ENCODE assay signal across 17 cellular contexts in the genomic region with DNA sequence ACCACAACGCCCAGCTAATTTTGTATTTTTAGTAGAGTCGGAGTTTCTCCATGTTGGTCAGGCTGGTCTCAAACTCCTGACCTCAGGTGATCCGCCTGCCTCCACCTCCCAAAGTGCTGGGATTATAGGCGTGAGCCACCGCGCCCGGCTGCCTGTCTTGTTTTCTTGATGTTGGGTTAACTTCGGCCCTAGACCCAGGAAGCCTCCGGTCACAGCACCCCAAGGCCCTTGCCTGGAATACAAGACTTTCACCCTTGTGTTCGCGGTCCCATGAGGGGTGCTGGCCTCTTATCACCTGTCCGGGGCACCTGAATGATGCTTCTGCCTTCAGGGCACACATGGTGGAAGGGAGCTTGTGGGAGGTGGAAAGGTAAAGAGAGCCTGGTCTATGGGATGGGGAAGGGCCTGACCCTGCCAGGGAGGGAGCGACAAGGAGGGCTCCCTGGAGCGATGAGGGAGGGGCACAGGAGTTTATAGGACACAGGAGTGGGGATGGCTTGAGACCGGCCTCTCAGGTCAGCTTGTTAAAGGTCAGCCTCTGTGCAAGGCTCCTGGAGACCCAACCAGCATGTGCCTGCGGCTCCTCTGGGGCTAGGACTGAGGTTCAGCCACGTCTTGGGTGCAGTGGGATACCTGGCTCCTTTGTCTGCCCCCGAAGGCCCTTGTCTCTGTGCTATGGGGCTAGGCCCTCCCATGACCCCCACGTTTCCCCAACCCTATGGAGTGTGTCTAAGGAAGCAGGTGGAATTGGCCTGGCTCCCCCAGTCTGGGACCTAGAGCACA.
"Had no signal": no experiment of that assay in that cellular context is flagged by ENCODE, and none has a peak within 500 bp of the region (broad histone marks: within the 10 kb centered on the region; RNA-seq: fewer than 3 reads in every experiment).

No MANE protein-coding gene starts in this region.

- H3K27me3 ChIP-seq: ascending aorta, gastroesophageal sphincter, left lung, tibial nerve, vagina had no signal

- H3K9me3 Mint-ChIP-seq: activated naive CD4-positive, alpha-beta T cell treated with anti-CD3 and anti-CD28 coated beads for 36 hours; activated T-helper 1 cell treated with anti-CD3 and anti-CD28 coated beads, Interleukin-12 subunit alpha, Interleukin-12 subunit beta, Interleukin-2, Interleukin-4 antibody, amounts not matched to agents 30 ng/mL and 10 ng/mL and 1 ng/mL, durations not matched to agents 14 hours and 24 hours and 36 hours; WTC11 had no signal

- H3K4me1 ChIP-seq: ascending aorta, parathyroid adenoma had no signal

- H3K9ac ChIP-seq: parathyroid adenoma had no signal

- FAIRE-seq: bronchial epithelial cell, endometrium, islet of Langerhans had no signal

- DNase-seq: activated CD4-positive, alpha-beta T cell treated with anti-CD3 and anti-CD28 coated beads, Interleukin-2, amount 50 U/mL, for 1 hour; activated CD8-positive, alpha-beta memory T cell treated with anti-CD3 and anti-CD28 coated beads for 24 hours; activated naive CD4-positive, alpha-beta T cell treated with anti-CD3 and anti-CD28 coated beads for 36 hours; stimulated activated CD4-positive, alpha-beta T cell treated with anti-CD3 and anti-CD28 coated beads, Interleukin-2, amount 100 ng/mL, for 48 hours; stimulated activated naive CD4-positive, alpha-beta T cell had no signal

- H3K9me3 ChIP-seq: ascending aorta, gastroesophageal sphincter, left lung, tibial nerve, vagina had no signal

- ATAC-seq: gastroesophageal sphincter, left lung had no signal

- H3K36me3 Mint-ChIP-seq: WTC11 had no signal

- H3K27ac Mint-ChIP-seq: activated naive CD4-positive, alpha-beta T cell treated with anti-CD3 and anti-CD28 coated beads for 36 hours; activated T-helper 1 cell treated with anti-CD3 and anti-CD28 coated beads, Interleukin-12 subunit alpha, Interleukin-12 subunit beta, Interleukin-2, Interleukin-4 antibody, amounts not matched to agents 30 ng/mL and 10 ng/mL and 1 ng/mL, durations not matched to agents 14 hours and 24 hours and 36 hours had no signal

- H3K4me3 ChIP-seq: ascending aorta, left lung, tibial nerve had no signal

- H2AFZ ChIP-seq: parathyroid adenoma had no signal

- H3K36me3 ChIP-seq: ascending aorta, gastroesophageal sphincter, left lung, tibial nerve, vagina had no signal

- H3K4me3 Mint-ChIP-seq: activated naive CD4-positive, alpha-beta T cell treated with anti-CD3 and anti-CD28 coated beads for 36 hours; activated T-helper 1 cell treated with anti-CD3 and anti-CD28 coated beads, Interleukin-12 subunit alpha, Interleukin-12 subunit beta, Interleukin-2, Interleukin-4 antibody, amounts not matched to agents 30 ng/mL and 10 ng/mL and 1 ng/mL, durations not matched to agents 14 hours and 24 hours and 36 hours; WTC11 had no signal

- H3K27ac ChIP-seq: ascending aorta, gastroesophageal sphincter, left lung, parathyroid adenoma, SK-N-MC, vagina had no signal
